In the genomic region with DNA sequence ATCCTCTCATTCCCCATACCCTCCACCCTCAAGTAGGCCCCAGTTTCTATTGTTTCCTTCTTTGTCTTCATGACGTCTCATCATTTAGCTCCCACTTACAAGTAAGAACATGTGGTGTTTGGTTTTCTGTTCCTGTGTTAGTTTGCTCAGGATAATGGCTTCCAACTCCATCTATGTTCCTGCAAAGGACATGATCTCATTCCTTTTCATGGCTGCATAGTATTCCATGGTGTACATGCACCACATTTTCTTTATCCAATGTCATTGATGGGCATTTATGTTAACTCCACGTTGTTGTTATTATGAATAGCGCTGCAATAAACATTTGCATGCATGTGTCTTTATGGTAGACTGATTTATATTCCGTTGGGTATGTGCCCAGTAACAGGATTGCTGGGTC, we compare ENCODE assay signal across 3 cellular contexts. TPM values are rescaled to one million over a fixed set of nuclear protein-coding genes. Genes with fewer than 3 reads are reported as not detected.
"Had no signal": no experiment of that assay in that cellular context is flagged by ENCODE, and none has a peak within 500 bp of the region (broad histone marks: within the 10 kb centered on the region; RNA-seq: fewer than 3 reads in every experiment).

No MANE protein-coding gene starts in this region.

RNA-seq across cellular contexts. Expression of a gene that starts 45.4 kb away (rescaled TPM):
- total RNA-seq: OCI-LY7, SJSA1, SK-MEL-5 had no signal
